In genomic region chr11:110479445-110480101, GRCh38 we compare ENCODE assay signal across 8 cellular contexts. TPM values are rescaled to one million over a fixed set of nuclear protein-coding genes. Genes with fewer than 3 reads are reported as not detected.
DNase-seq lines count a peak whose midpoint lies in the region; ATAC-seq and TF ChIP-seq lines count a peak whose summit lies in the region.

No MANE protein-coding gene starts in this region.

- H3K36me3 ChIP-seq in thoracic aorta, result no peaks in the 10 kb centered on the region

- no peaks in the 10 kb centered on the region for H3K27me3 ChIP-seq in foreskin keratinocyte
- no peaks in the 10 kb centered on the region for H3K27me3 ChIP-seq in thoracic aorta (replicated peaks; ENCODE audit: insufficient read depth)

- H3K4me3 Mint-ChIP-seq in T-helper 2 cell treated with Interferon-gamma antibody and Interleukin-4, amounts not matched to agents 5 μg/mL and 100 μg/mL, for 36 hours, result no peak overlapping the region

- DNase-seq in NCI-H510A treated with DMSO at 0.1 percent for 48 hours (lab: John Stamatoyannopoulos, UW) (peak; percentile 48), NCI-H510A (lab: John Stamatoyannopoulos, UW) (no peak), RPMI7951 (ENCODE audit: low read depth) (peak; percentile 62), foreskin keratinocyte (peak in 1 of 2 donors; percentile 36), thoracic aorta (ENCODE audit: low spot score) (no peak), KBM-7 (no peak)
- DNase-seq in T-helper 2 cell treated with Interferon-gamma antibody and Interleukin-4, amounts not matched to agents 5 μg/mL and 100 μg/mL, for 36 hours (ENCODE audit: low spot score), result no peak

- H3K4me3 ChIP-seq in thoracic aorta, result no peak overlapping the region

- peaks cover 2% of the 10 kb centered on the region for H3K36me3 Mint-ChIP-seq in T-helper 2 cell treated with Interferon-gamma antibody and Interleukin-4, amounts not matched to agents 5 μg/mL and 100 μg/mL, for 36 hours (ENCODE audit: low read depth)

- H3K9me3 Mint-ChIP-seq in T-helper 2 cell treated with Interferon-gamma antibody and Interleukin-4, amounts not matched to agents 5 μg/mL and 100 μg/mL, for 36 hours, result no peaks in the 10 kb centered on the region

- H3K4me1 Mint-ChIP-seq in T-helper 2 cell treated with Interferon-gamma antibody and Interleukin-4, amounts not matched to agents 5 μg/mL and 100 μg/mL, for 36 hours (ENCODE audit: low read depth), result peaks cover 3% of the 10 kb centered on the region

- peaks cover 10% of the 10 kb centered on the region for H3K27me3 Mint-ChIP-seq in T-helper 2 cell treated with Interferon-gamma antibody and Interleukin-4, amounts not matched to agents 5 μg/mL and 100 μg/mL, for 36 hours (ENCODE audit: low read depth)

- H3K9me3 ChIP-seq in thoracic aorta, result no peaks in the 10 kb centered on the region

- H3K4me1 ChIP-seq in foreskin keratinocyte (no peaks in the 10 kb centered on the region), thoracic aorta (ENCODE audit: control insufficient read depth in 1 of 2, low read depth in 2 of 2) (no peaks in the 10 kb centered on the region)

- ATAC-seq in foreskin keratinocyte (peak; percentile 37), thoracic aorta (ENCODE audit: insufficient number of reproducible peaks, low FRiP score, low read depth) (peak; percentile 21), HG03175 (IDR thresholded peaks at IDR 0.05; ENCODE audit: unreplicated experiment) (no peak)

- TF ChIP-seq CTCF in foreskin keratinocyte (conservative IDR thresholded peaks at IDR 0.05), result no peak
- TF ChIP-seq CTCF in thoracic aorta (IDR thresholded peaks at IDR 0.05), result no peak

- no peak overlapping the region for H3K27ac Mint-ChIP-seq in T-helper 2 cell treated with Interferon-gamma antibody and Interleukin-4, amounts not matched to agents 5 μg/mL and 100 μg/mL, for 36 hours

- H3K27ac ChIP-seq in foreskin keratinocyte (no peak overlapping the region), thoracic aorta (no peak overlapping the region)

- in situ Hi-C loops in KBM-7 (cut with MboI; ENCODE audit: low pct_unique_long_range_greater_than_20kb, low sequenced_read_pairs), result no loop called here

RNA-seq across cellular contexts. Expression of gene FDX1, which starts 49.8 kb away (rescaled TPM):
- total RNA-seq in RPMI7951 (2014; rRNA removed; shearing (Covaris generic)), result 9.3 and 12.9 TPM in 2 replicates
- 10.6 and 11.0 TPM in 2 replicates for total RNA-seq in foreskin keratinocyte
- 8.7 and 10.0 TPM in 2 replicates for polyA plus RNA-seq in foreskin keratinocyte
- total RNA-seq in thoracic aorta, result 10 to 100 TPM in 1 of 2 donors, 1 to 10 TPM in 1; 8.0 to 16.9 TPM

Comparison
In these comparisons a context has a peak if more than half of its experiments do, and no peak if none do; other contexts are left out.
1. DNase-seq: peak in NCI-H510A treated with DMSO at 0.1 percent for 48 hours (single experiment) and RPMI7951 (single experiment); none in NCI-H510A (single experiment), thoracic aorta (single experiment), T-helper 2 cell treated with Interferon-gamma antibody and Interleukin-4, amounts not matched to agents 5 μg/mL and 100 μg/mL, for 36 hours (single experiment) and KBM-7 (single experiment).